Comparison of ENCODE assay signal across 1 cellular context in the genomic region with DNA sequence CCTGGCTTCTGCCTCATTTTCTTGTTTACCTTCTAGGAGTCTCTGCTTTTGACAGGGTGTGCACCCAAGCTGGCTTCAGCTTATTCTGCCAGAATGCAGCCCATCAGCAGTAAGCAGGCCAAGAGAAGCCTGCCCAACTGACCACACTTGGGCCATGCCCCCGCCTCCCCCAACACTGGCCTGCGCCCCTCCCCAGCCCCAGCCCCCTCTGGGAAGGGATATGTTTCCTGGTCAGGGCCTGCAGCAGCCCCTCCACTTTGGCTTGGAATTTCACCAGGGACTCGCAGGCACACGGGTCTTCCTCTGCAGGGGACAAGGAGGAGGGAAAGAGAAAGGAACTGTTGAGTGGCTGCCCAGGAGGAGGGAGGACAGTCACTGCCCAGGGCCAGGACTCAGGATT.
TF ChIP-seq lines count a peak whose summit lies in the region.

No MANE protein-coding gene starts in this region.

TF ChIP-seq in IMR-90, 13 proteins besides CTCF, POLR2A, EP300 and RAD21:
- TF ChIP-seq CHD1 (IDR thresholded peaks at IDR 0.05; ENCODE audit: low read depth, low read length) (no peak), MAZ (IDR thresholded peaks at IDR 0.05; ENCODE audit: borderline replicate concordance, low read depth, low read length) (no peak), RCOR1 (IDR thresholded peaks at IDR 0.05; ENCODE audit: insufficient replicate concordance, low read length) (no peak), SMC3 (IDR thresholded peaks at IDR 0.05; ENCODE audit: low read depth, low read length) (no peak), RFX5 (IDR thresholded peaks at IDR 0.05; ENCODE audit: low read depth, low read length) (no peak), NFE2L2 (IDR thresholded peaks at IDR 0.05; ENCODE audit: low read depth, low read length) (no peak), MAFK (IDR thresholded peaks at IDR 0.05; ENCODE audit: low read depth, low read length) (no peak), FOS (IDR thresholded peaks at IDR 0.05; ENCODE audit: low read depth, low read length) (no peak), BHLHE40 (IDR thresholded peaks at IDR 0.05; ENCODE audit: low read depth, low read length) (no peak), CEBPB (IDR thresholded peaks at IDR 0.05; ENCODE audit: low read depth, low read length) (no peak), MXI1 (IDR thresholded peaks at IDR 0.05; ENCODE audit: borderline replicate concordance, low read depth, low read length) (no peak)
- TF ChIP-seq, protein P1, sequence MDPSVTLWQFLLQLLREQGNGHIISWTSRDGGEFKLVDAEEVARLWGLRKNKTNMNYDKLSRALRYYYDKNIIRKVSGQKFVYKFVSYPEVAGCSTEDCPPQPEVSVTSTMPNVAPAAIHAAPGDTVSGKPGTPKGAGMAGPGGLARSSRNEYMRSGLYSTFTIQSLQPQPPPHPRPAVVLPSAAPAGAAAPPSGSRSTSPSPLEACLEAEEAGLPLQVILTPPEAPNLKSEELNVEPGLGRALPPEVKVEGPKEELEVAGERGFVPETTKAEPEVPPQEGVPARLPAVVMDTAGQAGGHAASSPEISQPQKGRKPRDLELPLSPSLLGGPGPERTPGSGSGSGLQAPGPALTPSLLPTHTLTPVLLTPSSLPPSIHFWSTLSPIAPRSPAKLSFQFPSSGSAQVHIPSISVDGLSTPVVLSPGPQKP (IDR thresholded peaks at IDR 0.05; ENCODE audit: borderline replicate concordance, low read depth, low read length) = no peak
- TF ChIP-seq, protein P2, sequence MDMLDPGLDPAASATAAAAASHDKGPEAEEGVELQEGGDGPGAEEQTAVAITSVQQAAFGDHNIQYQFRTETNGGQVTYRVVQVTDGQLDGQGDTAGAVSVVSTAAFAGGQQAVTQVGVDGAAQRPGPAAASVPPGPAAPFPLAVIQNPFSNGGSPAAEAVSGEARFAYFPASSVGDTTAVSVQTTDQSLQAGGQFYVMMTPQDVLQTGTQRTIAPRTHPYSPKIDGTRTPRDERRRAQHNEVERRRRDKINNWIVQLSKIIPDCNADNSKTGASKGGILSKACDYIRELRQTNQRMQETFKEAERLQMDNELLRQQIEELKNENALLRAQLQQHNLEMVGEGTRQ (IDR thresholded peaks at IDR 0.05; ENCODE audit: low read depth, low read length) = no peak
TF ChIP-seq in IMR-90: peak in this region for 0.
